8 cellular contexts compared by ENCODE assay signal in genomic region chr5:173328896-173329369, GRCh38. TPM values are rescaled to one million over a fixed set of nuclear protein-coding genes. Genes with fewer than 3 reads are reported as not detected.
DNase-seq lines count a peak whose midpoint lies in the region; ATAC-seq and TF ChIP-seq lines count a peak whose summit lies in the region.

No MANE protein-coding gene starts in this region.

- TF ChIP-seq CTCF in progenitor cell of endocrine pancreas (IDR thresholded peaks at IDR 0.05; ENCODE audit: unreplicated experiment): no peak

- no peaks in the 10 kb centered on the region for H3K9me3 Mint-ChIP-seq in T-helper 1 cell treated with Interleukin-12 subunit alpha and Interleukin-12 subunit beta and Interleukin-4 antibody, amounts not matched to agents 30 μg/mL and 1 μg/mL, for 36 hours
- H3K9me3 Mint-ChIP-seq in progenitor cell of endocrine pancreas (ENCODE audit: low read depth): no peaks in the 10 kb centered on the region

- H3K4me1 Mint-ChIP-seq in T-helper 1 cell treated with Interleukin-12 subunit alpha and Interleukin-12 subunit beta and Interleukin-4 antibody, amounts not matched to agents 30 μg/mL and 1 μg/mL, for 36 hours (ENCODE audit: low read depth): peaks cover 57% of the 10 kb centered on the region
- peaks cover 21% of the 10 kb centered on the region for H3K4me1 Mint-ChIP-seq in progenitor cell of endocrine pancreas (ENCODE audit: low read depth)

- peaks cover 14 to 19% of the 10 kb centered on the region in 2 donors for H3K4me1 ChIP-seq in esophagus (ENCODE audit: control insufficient read depth in 2 of 2, insufficient read depth in 2 of 2, low read length in 1 of 2)

- no peak overlapping the region for H3K27ac ChIP-seq in esophagus (ENCODE audit: low read depth in 2 of 2, low read length in 1 of 2)

- DNase-seq in ACHN (peak; percentile 44), H4 (ENCODE audit: low spot score) (peak; percentile 46), progenitor cell of endocrine pancreas (ENCODE audit: low spot score, unreplicated experiment) (no peak), NOMO-1 (lab: John Stamatoyannopoulos, UW; ENCODE audit: unreplicated experiment in 2 of 2) (no peak)
- no peak for DNase-seq in NK-92 treated with Interleukin-12 subunit alpha and Interleukin-12 subunit beta, amount 100 ng/mL, for 24 hours (lab: John Stamatoyannopoulos, UW)

- peak overlapping the region; percentile 20 to 28 for H3K4me3 ChIP-seq in esophagus (ENCODE audit: low read depth in 1 of 2, low read length in 2 of 2)

- no peaks in the 10 kb centered on the region for H3K36me3 ChIP-seq in esophagus (ENCODE audit: control insufficient read depth in 2 of 2, insufficient read depth in 2 of 2, low read length in 1 of 2)

- peaks cover 18% of the 10 kb centered on the region for H3K36me3 Mint-ChIP-seq in T-helper 1 cell treated with Interleukin-12 subunit alpha and Interleukin-12 subunit beta and Interleukin-4 antibody, amounts not matched to agents 30 μg/mL and 1 μg/mL, for 36 hours (ENCODE audit: low read depth)
- H3K36me3 Mint-ChIP-seq in progenitor cell of endocrine pancreas (ENCODE audit: insufficient read depth): peaks cover 5% of the 10 kb centered on the region

- no peak for ATAC-seq in GM21360 (IDR thresholded peaks at IDR 0.05; ENCODE audit: unreplicated experiment)

- WGBS in esophagus, 2 donors: 4 to 5% methylated on average over 19 of the region's 19 CpGs

- H3K27me3 ChIP-seq in esophagus (ENCODE audit: control insufficient read depth in 1 of 2, insufficient read depth in 2 of 2, low read length in 2 of 2): peaks cover 0 to 21% of the 10 kb centered on the region in 2 donors

- peak overlapping the region; percentile 97 for H3K4me3 Mint-ChIP-seq in T-helper 1 cell treated with Interleukin-12 subunit alpha and Interleukin-12 subunit beta and Interleukin-4 antibody, amounts not matched to agents 30 μg/mL and 1 μg/mL, for 36 hours
- peak overlapping the region; percentile 88 for H3K4me3 Mint-ChIP-seq in progenitor cell of endocrine pancreas (ENCODE audit: low read depth)

- H3K27me3 Mint-ChIP-seq in T-helper 1 cell treated with Interleukin-12 subunit alpha and Interleukin-12 subunit beta and Interleukin-4 antibody, amounts not matched to agents 30 μg/mL and 1 μg/mL, for 36 hours (ENCODE audit: low read depth): no peaks in the 10 kb centered on the region
- peaks cover 53% of the 10 kb centered on the region for H3K27me3 Mint-ChIP-seq in progenitor cell of endocrine pancreas

- in situ Hi-C loops in ACHN (cut with HindIII; ENCODE audit: low pct_ligation_motif_present, low pct_unique_long_range_greater_than_20kb, low sequenced_read_pairs): no loop called here

- no peaks in the 10 kb centered on the region for H3K9me3 ChIP-seq in esophagus (ENCODE audit: control insufficient read depth in 2 of 2, insufficient read depth in 1 of 2, low read depth in 1 of 2, low read length in 1 of 2)

- H3K27ac Mint-ChIP-seq in T-helper 1 cell treated with Interleukin-12 subunit alpha and Interleukin-12 subunit beta and Interleukin-4 antibody, amounts not matched to agents 30 μg/mL and 1 μg/mL, for 36 hours: peak overlapping the region; percentile 92
- H3K27ac Mint-ChIP-seq in progenitor cell of endocrine pancreas: peak overlapping the region; percentile 96

RNA-seq across cellular contexts. Expression of gene STC2, which starts 0.7 kb away (rescaled TPM):
- total RNA-seq in H4 (2014; rRNA removed; shearing (Covaris generic)): 36.6 and 43.8 TPM in 2 replicates
- polyA plus RNA-seq in esophagus: 1 to 10 TPM in 1 of 2 donors, under 1 TPM in 1; 0.35 to 1.4 TPM
- 12.2 and 20.2 TPM in 2 replicates for total RNA-seq in progenitor cell of endocrine pancreas

Comparison
In these comparisons a context has a peak if more than half of its experiments do, and no peak if none do; other contexts are left out.
1. DNase-seq: peak in ACHN (single experiment) and H4 (single experiment); none in progenitor cell of endocrine pancreas (single experiment), NOMO-1 (0 of 2) and NK-92 treated with Interleukin-12 subunit alpha and Interleukin-12 subunit beta, amount 100 ng/mL, for 24 hours (single experiment).